ENCODE assay signal across 14 cellular contexts in genomic region chr15:31162721-31163510, GRCh38.
"Had no signal": no experiment of that assay in that cellular context is flagged by ENCODE, and none has a peak within 500 bp of the region (broad histone marks: within the 10 kb centered on the region; RNA-seq: fewer than 3 reads in every experiment).

No MANE protein-coding gene starts in this region.

- H3K36me3 Mint-ChIP-seq: WTC11 had no signal

- H3K4me1 ChIP-seq: breast epithelium, lower lobe of right lung had no signal

- H3K27ac ChIP-seq: breast epithelium, lower lobe of right lung, psoas muscle, thoracic aorta had no signal

- DNase-seq: activated CD4-positive, alpha-beta T cell treated with anti-CD3 and anti-CD28 coated beads for 48 hours; activated CD8-positive, alpha-beta memory T cell treated with anti-CD3 and anti-CD28 coated beads, Interleukin-2, amount 50 U/mL, for 4 hours; activated CD8-positive, alpha-beta T cell treated with anti-CD3 and anti-CD28 coated beads, Interleukin-2, amount 10 ng/mL, durations not matched to agents 7 days and 5 days; activated T-cell treated with anti-CD3 and anti-CD28 coated beads, Interleukin-2, amount 50 U/mL, for 48 hours; aorta; foreskin melanocyte; lower lobe of right lung; psoas muscle; T-helper 2 cell had no signal

- H3K9me3 Mint-ChIP-seq: nephron, WTC11 had no signal

- H3K4me3 ChIP-seq: breast epithelium, lower lobe of right lung, psoas muscle, thoracic aorta had no signal

- H3K27me3 ChIP-seq: breast epithelium had no signal

- H3K27ac Mint-ChIP-seq: activated CD8-positive, alpha-beta T cell treated with anti-CD3 and anti-CD28 coated beads, Interleukin-2, amount 10 ng/mL, durations not matched to agents 7 days and 5 days; nephron; WTC11 had no signal

- H3K4me3 Mint-ChIP-seq: activated CD8-positive, alpha-beta T cell treated with anti-CD3 and anti-CD28 coated beads, Interleukin-2, amount 10 ng/mL, durations not matched to agents 7 days and 5 days; nephron; WTC11 had no signal

- H3K9me3 ChIP-seq: breast epithelium, lower lobe of right lung, psoas muscle, thoracic aorta had no signal

- ATAC-seq: activated CD8-positive, alpha-beta T cell treated with anti-CD3 and anti-CD28 coated beads, Interleukin-2, amount 10 ng/mL, durations not matched to agents 7 days and 5 days; psoas muscle; sciatic nerve; WTC11 had no signal

- H3K36me3 ChIP-seq: breast epithelium, lower lobe of right lung, thoracic aorta had no signal
